17 cellular contexts compared by ENCODE assay signal in the genomic region with DNA sequence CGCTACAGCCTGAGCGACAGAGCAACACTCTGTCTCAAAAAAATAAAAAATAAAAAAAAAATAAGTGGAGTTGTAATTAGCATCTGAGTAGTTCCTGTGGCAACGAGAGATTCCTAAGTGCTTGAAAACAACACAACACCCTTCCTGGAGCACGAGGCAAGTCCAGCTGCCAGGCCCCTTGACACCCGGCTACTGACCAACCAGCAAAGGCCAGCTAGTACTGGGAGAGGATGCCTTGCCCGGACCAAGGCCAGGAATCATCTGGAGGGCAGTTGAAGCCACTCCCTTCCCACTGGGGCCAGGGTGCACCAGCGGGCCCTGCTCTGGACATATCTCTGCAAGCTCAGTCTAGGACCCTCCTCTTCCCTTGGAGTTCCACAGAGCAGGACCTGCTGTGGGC. TPM values are rescaled to one million over a fixed set of nuclear protein-coding genes. Genes with fewer than 3 reads are reported as not detected.
DNase-seq lines count a peak whose midpoint lies in the region; ATAC-seq and TF ChIP-seq lines count a peak whose summit lies in the region.
"Had no signal": no experiment of that assay in that cellular context is flagged by ENCODE, and none has a peak within 500 bp of the region (broad histone marks: within the 10 kb centered on the region; RNA-seq: fewer than 3 reads in every experiment).

No MANE protein-coding gene starts in this region.

- H3K9me3 ChIP-seq in heart right ventricle: no peaks in the 10 kb centered on the region

- no peak for TF ChIP-seq CTCF in heart right ventricle (IDR thresholded peaks at IDR 0.05)

- no peak for DNase-seq in activated T-cell treated with anti-CD3 and anti-CD28 coated beads, Interleukin-2, amount 50 U/mL, for 24 hours
- DNase-seq in activated T-cell treated with anti-CD3 and anti-CD28 coated beads, Interleukin-2, amount 50 U/mL, for 72 hours: no peak
- DNase-seq in heart right ventricle (peak; percentile 56 to 58), posterior vena cava (ENCODE audit: low spot score) (peak; percentile 93), NCI-H524 treated with DMSO at 0.1 percent for 48 hours (lab: John Stamatoyannopoulos, UW) (no peak), mesenteric fat pad (ENCODE audit: low spot score) (no peak)
- DNase-seq in activated CD4-positive, alpha-beta T cell treated with anti-CD3 and anti-CD28 coated beads, Interleukin-2, amount 10 ng/mL, durations not matched to agents 24 days and 14 days: no peak
- DNase-seq: 8988T; activated CD4-positive, alpha-beta memory T cell treated with anti-CD3 and anti-CD28 coated beads, Interleukin-2, amount 10 ng/mL, durations not matched to agents 7 days and 5 days; NCI-H146; stimulated activated CD4-positive, alpha-beta T cell treated with anti-CD3 and anti-CD28 coated beads, Interleukin-4, amount 100 ng/mL, for 4 hours had no signal

- H3K27me3 ChIP-seq in heart right ventricle: no peaks in the 10 kb centered on the region

- 49 to 66% methylated on average over 7 of the region's 7 CpGs for WGBS in heart right ventricle, 2 donors

- H3K36me3 Mint-ChIP-seq in activated T-cell treated with anti-CD3 and anti-CD28 coated beads, Interleukin-2, amount 50 U/mL, for 24 hours (ENCODE audit: low read depth): no peaks in the 10 kb centered on the region
- H3K36me3 Mint-ChIP-seq in activated T-cell treated with anti-CD3 and anti-CD28 coated beads, Interleukin-2, amount 50 U/mL, for 72 hours (ENCODE audit: insufficient read depth in 2 of 2): no peaks in the 10 kb centered on the region
- no peaks in the 10 kb centered on the region for H3K36me3 Mint-ChIP-seq in activated CD4-positive, alpha-beta T cell treated with anti-CD3 and anti-CD28 coated beads, Interleukin-2, amount 10 ng/mL, durations not matched to agents 24 days and 14 days (ENCODE audit: low read depth)
- H3K36me3 Mint-ChIP-seq: natural killer cell treated with Interleukin-12 subunit alpha and Interleukin-12 subunit beta and Interleukin-15 and Interleukin-18, amount 100 ng/mL, for 72 hours had no signal

- peaks cover 50% of the 10 kb centered on the region for H3K4me1 Mint-ChIP-seq in activated T-cell treated with anti-CD3 and anti-CD28 coated beads, Interleukin-2, amount 50 U/mL, for 24 hours (ENCODE audit: low read depth)
- H3K4me1 Mint-ChIP-seq in activated T-cell treated with anti-CD3 and anti-CD28 coated beads, Interleukin-2, amount 50 U/mL, for 72 hours (ENCODE audit: low read depth): peaks cover 38% of the 10 kb centered on the region
- peaks cover 32% of the 10 kb centered on the region for H3K4me1 Mint-ChIP-seq in activated CD4-positive, alpha-beta T cell treated with anti-CD3 and anti-CD28 coated beads, Interleukin-2, amount 10 ng/mL, durations not matched to agents 24 days and 14 days

- H3K27ac ChIP-seq in heart right ventricle: peak overlapping the region in 8 of 10 donors; percentile 38 to 62 (median 53)

- H3K4me3 Mint-ChIP-seq in activated T-cell treated with anti-CD3 and anti-CD28 coated beads, Interleukin-2, amount 50 U/mL, for 24 hours: no peak overlapping the region
- H3K4me3 Mint-ChIP-seq in activated T-cell treated with anti-CD3 and anti-CD28 coated beads, Interleukin-2, amount 50 U/mL, for 72 hours: no peak overlapping the region
- no peak overlapping the region for H3K4me3 Mint-ChIP-seq in activated CD4-positive, alpha-beta T cell treated with anti-CD3 and anti-CD28 coated beads, Interleukin-2, amount 10 ng/mL, durations not matched to agents 24 days and 14 days
- H3K4me3 Mint-ChIP-seq: activated CD4-positive, alpha-beta memory T cell treated with anti-CD3 and anti-CD28 coated beads, Interleukin-2, amount 10 ng/mL, durations not matched to agents 7 days and 5 days; activated T-helper 1 cell treated with anti-CD3 and anti-CD28 coated beads, Interleukin-12 subunit alpha, Interleukin-12 subunit beta, Interleukin-2, Interleukin-4 antibody, amounts not matched to agents 30 ng/mL and 10 ng/mL and 1 ng/mL, durations not matched to agents 14 hours and 24 hours and 36 hours; natural killer cell treated with Interleukin-12 subunit alpha and Interleukin-12 subunit beta and Interleukin-15 and Interleukin-18, amount 100 ng/mL, for 72 hours had no signal

- peak overlapping the region; percentile 50 for H3K27ac Mint-ChIP-seq in activated T-cell treated with anti-CD3 and anti-CD28 coated beads, Interleukin-2, amount 50 U/mL, for 24 hours
- no peak overlapping the region for H3K27ac Mint-ChIP-seq in activated T-cell treated with anti-CD3 and anti-CD28 coated beads, Interleukin-2, amount 50 U/mL, for 72 hours
- no peak overlapping the region for H3K27ac Mint-ChIP-seq in activated CD4-positive, alpha-beta T cell treated with anti-CD3 and anti-CD28 coated beads, Interleukin-2, amount 10 ng/mL, durations not matched to agents 24 days and 14 days
- H3K27ac Mint-ChIP-seq: activated CD4-positive, alpha-beta memory T cell treated with anti-CD3 and anti-CD28 coated beads, Interleukin-2, amount 10 ng/mL, durations not matched to agents 7 days and 5 days; activated T-helper 1 cell treated with anti-CD3 and anti-CD28 coated beads, Interleukin-12 subunit alpha, Interleukin-12 subunit beta, Interleukin-2, Interleukin-4 antibody, amounts not matched to agents 30 ng/mL and 10 ng/mL and 1 ng/mL, durations not matched to agents 14 hours and 24 hours and 36 hours had no signal

- peaks cover 17 to 58% (median 40%) of the 10 kb centered on the region in 9 donors for H3K4me1 ChIP-seq in heart right ventricle

- no peak for ATAC-seq in activated T-cell treated with anti-CD3 and anti-CD28 coated beads, Interleukin-2, amount 50 U/mL, for 72 hours (replicated peaks in 1 of 2)
- ATAC-seq in heart right ventricle (peak; percentile 25 to 71 (median 46)), GM18520 (IDR thresholded peaks at IDR 0.05; ENCODE audit: unreplicated experiment) (no peak)
- ATAC-seq: natural killer cell treated with Interleukin-12 subunit alpha and Interleukin-12 subunit beta and Interleukin-15 and Interleukin-18, amount 100 ng/mL, for 72 hours; SK-N-SH treated with all-trans-retinoic acid at 6 μM for 48 hours had no signal

- H3K27me3 Mint-ChIP-seq in activated T-cell treated with anti-CD3 and anti-CD28 coated beads, Interleukin-2, amount 50 U/mL, for 24 hours: no peaks in the 10 kb centered on the region
- H3K27me3 Mint-ChIP-seq in activated T-cell treated with anti-CD3 and anti-CD28 coated beads, Interleukin-2, amount 50 U/mL, for 72 hours (ENCODE audit: low read depth): no peaks in the 10 kb centered on the region
- no peaks in the 10 kb centered on the region for H3K27me3 Mint-ChIP-seq in activated CD4-positive, alpha-beta T cell treated with anti-CD3 and anti-CD28 coated beads, Interleukin-2, amount 10 ng/mL, durations not matched to agents 24 days and 14 days
- H3K27me3 Mint-ChIP-seq: activated CD4-positive, alpha-beta memory T cell treated with anti-CD3 and anti-CD28 coated beads, Interleukin-2, amount 10 ng/mL, durations not matched to agents 7 days and 5 days; natural killer cell treated with Interleukin-12 subunit alpha and Interleukin-12 subunit beta and Interleukin-15 and Interleukin-18, amount 100 ng/mL, for 72 hours had no signal

- no peaks in the 10 kb centered on the region for H3K9me3 Mint-ChIP-seq in activated T-cell treated with anti-CD3 and anti-CD28 coated beads, Interleukin-2, amount 50 U/mL, for 24 hours
- H3K9me3 Mint-ChIP-seq in activated T-cell treated with anti-CD3 and anti-CD28 coated beads, Interleukin-2, amount 50 U/mL, for 72 hours: no peaks in the 10 kb centered on the region
- no peaks in the 10 kb centered on the region for H3K9me3 Mint-ChIP-seq in activated CD4-positive, alpha-beta T cell treated with anti-CD3 and anti-CD28 coated beads, Interleukin-2, amount 10 ng/mL, durations not matched to agents 24 days and 14 days
- H3K9me3 Mint-ChIP-seq: activated T-helper 1 cell treated with anti-CD3 and anti-CD28 coated beads, Interleukin-12 subunit alpha, Interleukin-12 subunit beta, Interleukin-2, Interleukin-4 antibody, amounts not matched to agents 30 ng/mL and 10 ng/mL and 1 ng/mL, durations not matched to agents 14 hours and 24 hours and 36 hours; natural killer cell treated with Interleukin-12 subunit alpha and Interleukin-12 subunit beta and Interleukin-15 and Interleukin-18, amount 100 ng/mL, for 72 hours had no signal

- intact Hi-C loops in heart right ventricle (cut with DNase I) (loop anchor here in 2 of 10 donors (10.0 kb wide), 2 partner anchors 56 to 176 kb away; partner anchors contain the start of gene VSIR (in 1 of the 2)), posterior vena cava (cut with DNase I) (loop anchor here (5.0 to 10.0 kb wide), 2 partner anchors 43 to 334 kb away; no protein-coding TSS in a partner anchor)
- intact Hi-C loops in activated CD4-positive, alpha-beta T cell treated with anti-CD3 and anti-CD28 coated beads, Interleukin-2, amount 10 ng/mL, durations not matched to agents 24 days and 14 days (cut with micrococcal nuclease): no loop called here

- H3K4me3 ChIP-seq in heart right ventricle: no peak overlapping the region

- H3K36me3 ChIP-seq in heart right ventricle: no peaks in the 10 kb centered on the region

RNA-seq across cellular contexts. Expression of gene C10orf105, which starts 0.5 kb away (rescaled TPM):
- under 1 TPM; 0.35 to 0.43 TPM for total RNA-seq in activated T-cell treated with anti-CD3 and anti-CD28 coated beads, Interleukin-2, amount 50 U/mL, for 72 hours
- under 1 TPM in 5 of 10 donors, not detected in 5; 0.05 to 0.16 (median 0.07) TPM for total RNA-seq in heart right ventricle
- under 1 TPM; 0.03 to 0.15 TPM for polyA plus RNA-seq in heart right ventricle
- under 1 TPM; 0.23 to 0.24 TPM for total RNA-seq in posterior vena cava
- 0.26 and 0.33 TPM in 2 replicates for total RNA-seq in activated CD4-positive, alpha-beta T cell treated with anti-CD3 and anti-CD28 coated beads, Interleukin-2, amount 10 ng/mL, durations not matched to agents 24 days and 14 days
- 0.22 TPM for total RNA-seq in mesenteric fat pad
- total RNA-seq: endothelial cell of umbilical vein; natural killer cell treated with Interleukin-12 subunit alpha and Interleukin-12 subunit beta and Interleukin-15 and Interleukin-18, amount 100 ng/mL, for 72 hours; NCI-H460 had no signal
- polyA plus RNA-seq: endothelial cell of umbilical vein had no signal

RNA-seq across cellular contexts. Expression of gene VSIR, which starts 54.3 kb away (rescaled TPM):
- total RNA-seq in activated T-cell treated with anti-CD3 and anti-CD28 coated beads, Interleukin-2, amount 50 U/mL, for 72 hours: 10 to 100 TPM; 70.1 to 70.5 TPM
- 100 to 1,000 TPM in 1 of 10 donors, 10 to 100 TPM in 9; 36.6 to 112 (median 69.0) TPM for total RNA-seq in heart right ventricle
- polyA plus RNA-seq in heart right ventricle: 100 to 1,000 TPM in 1 of 2 donors, 10 to 100 TPM in 1; 47.0 to 102 TPM
- total RNA-seq in posterior vena cava: 100 to 1,000 TPM; 126 to 135 TPM
- total RNA-seq in activated CD4-positive, alpha-beta T cell treated with anti-CD3 and anti-CD28 coated beads, Interleukin-2, amount 10 ng/mL, durations not matched to agents 24 days and 14 days: 125 and 131 TPM in 2 replicates
- 128 TPM for total RNA-seq in mesenteric fat pad

Comparison
In these comparisons a context has a peak if more than half of its experiments do, and no peak if none do; other contexts are left out.
1. DNase-seq: peak in heart right ventricle (2 of 2) and posterior vena cava (single experiment); none in activated T-cell treated with anti-CD3 and anti-CD28 coated beads, Interleukin-2, amount 50 U/mL, for 24 hours (single experiment), activated T-cell treated with anti-CD3 and anti-CD28 coated beads, Interleukin-2, amount 50 U/mL, for 72 hours (0 of 2), activated CD4-positive, alpha-beta T cell treated with anti-CD3 and anti-CD28 coated beads, Interleukin-2, amount 10 ng/mL, durations not matched to agents 24 days and 14 days (single experiment), NCI-H524 treated with DMSO at 0.1 percent for 48 hours (single experiment) and mesenteric fat pad (single experiment).
2. ATAC-seq: peak in heart right ventricle (8 of 8); none in activated T-cell treated with anti-CD3 and anti-CD28 coated beads, Interleukin-2, amount 50 U/mL, for 72 hours (0 of 2) and GM18520 (single experiment).